In the genomic region with DNA sequence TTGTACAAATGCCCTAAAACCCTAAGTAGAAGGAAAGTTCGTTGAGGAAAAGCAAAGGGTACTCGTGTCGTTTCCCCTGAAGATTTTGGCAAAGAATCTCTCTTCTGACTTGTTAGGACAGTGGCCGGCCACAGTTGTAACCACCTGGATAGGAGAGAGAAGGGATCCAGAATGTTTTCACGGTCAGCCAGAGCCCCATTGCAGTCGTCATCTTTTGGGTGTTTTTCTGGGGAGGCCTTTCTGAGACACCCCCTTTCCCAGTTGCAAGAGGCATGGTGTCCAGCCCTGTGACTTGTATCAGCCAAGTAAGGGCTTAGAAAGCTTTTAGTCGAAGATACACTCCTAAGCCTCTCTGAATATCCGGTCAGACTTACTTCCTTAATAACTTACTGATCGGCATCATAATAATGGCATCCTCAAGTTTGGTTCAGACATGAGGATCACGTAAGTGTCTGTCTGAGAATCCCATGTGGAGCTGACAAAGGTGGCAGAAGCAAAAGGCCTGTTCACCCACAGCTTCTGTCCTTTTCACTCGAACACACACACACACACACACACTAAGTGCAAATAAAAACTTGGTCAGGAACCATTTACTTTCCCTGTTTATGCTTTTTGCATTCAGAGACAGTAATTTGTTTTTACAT, we compare ENCODE assay signal across 8 cellular contexts.
DNase-seq lines count a peak whose midpoint lies in the region; ATAC-seq and TF ChIP-seq lines count a peak whose summit lies in the region.

No MANE protein-coding gene starts in this region.

- peak overlapping the region; percentile 88 for H3K9ac ChIP-seq in iPS-15b (ENCODE audit: low read depth, low read length)

- WGBS in suprapubic skin = 30% methylated on average over 11 of the region's 11 CpGs

- H3K4me1 ChIP-seq in iPS-15b (ENCODE audit: control insufficient read depth, insufficient read depth, low read length) = peaks cover 33% of the 10 kb centered on the region
- peaks cover 28% of the 10 kb centered on the region for H3K4me1 ChIP-seq in suprapubic skin

- H3K4me3 Mint-ChIP-seq in activated CD4-positive, alpha-beta T cell treated with anti-CD3 and anti-CD28 coated beads, Interleukin-2, amount 10 ng/mL, durations not matched to agents 7 days and 5 days = peak overlapping the region; percentile 82
- peak overlapping the region; percentile 89 to 96 (median 90) for H3K4me3 Mint-ChIP-seq in T-cell

- peaks cover 44% of the 10 kb centered on the region for H3K27me3 Mint-ChIP-seq in activated CD4-positive, alpha-beta T cell treated with anti-CD3 and anti-CD28 coated beads, Interleukin-2, amount 10 ng/mL, durations not matched to agents 7 days and 5 days
- peaks cover 15 to 36% of the 10 kb centered on the region in 2 donors for H3K27me3 Mint-ChIP-seq in T-cell

- no peak for TF ChIP-seq EP300 in suprapubic skin (IDR thresholded peaks at IDR 0.05)

- peak overlapping the region; percentile 92 for H3K27ac ChIP-seq in suprapubic skin

- H3K9me3 ChIP-seq in iPS-15b (ENCODE audit: control insufficient read depth, insufficient read depth, low read length) (no peaks in the 10 kb centered on the region), suprapubic skin (no peaks in the 10 kb centered on the region)

- POLR2A ChIA-PET in activated CD4-positive, alpha-beta T cell treated with anti-CD3 and anti-CD28 coated beads, Interleukin-2, amount 10 ng/mL, durations not matched to agents 7 days and 5 days (lab: Charles Lee) = interaction anchor here (0.7 kb wide), 1 partner anchor 37 kb away, joined by 3 read pairs; no protein-coding TSS in a partner anchor
- POLR2A ChIA-PET in T-cell (lab: Charles Lee) = interaction anchor here (0.5 to 1.8 kb wide), 4 partner anchors 36 to 1012 kb away, joined by 3 to 5 read pairs (median 4); no protein-coding TSS in a partner anchor

- H3K9me3 Mint-ChIP-seq in activated CD4-positive, alpha-beta T cell treated with anti-CD3 and anti-CD28 coated beads, Interleukin-2, amount 10 ng/mL, durations not matched to agents 7 days and 5 days = no peaks in the 10 kb centered on the region
- no peaks in the 10 kb centered on the region for H3K9me3 Mint-ChIP-seq in T-cell

- no peak for TF ChIP-seq POLR2A in suprapubic skin (IDR thresholded peaks at IDR 0.05)

- no peak for DNase-seq in activated CD4-positive, alpha-beta T cell treated with anti-CD3 and anti-CD28 coated beads, Interleukin-2, amount 10 ng/mL, durations not matched to agents 7 days and 5 days
- DNase-seq in activated CD4-positive, alpha-beta T cell treated with anti-CD3 and anti-CD28 coated beads, Interleukin-2, amount 50 U/mL, for 4 hours = no peak
- no peak for DNase-seq in T-cell
- DNase-seq in suprapubic skin (ENCODE audit: low spot score in 2 of 2) = no peak
- DNase-seq in sciatic nerve (ENCODE audit: low spot score) = no peak
- DNase-seq in C1 segment of cervical spinal cord (lab: John Stamatoyannopoulos, UW) = no peak

- CTCF ChIA-PET in activated CD4-positive, alpha-beta T cell treated with anti-CD3 and anti-CD28 coated beads, Interleukin-2, amount 10 ng/mL, durations not matched to agents 7 days and 5 days (lab: Charles Lee) = interaction anchor here (1.4 kb wide), 1 partner anchor 10 kb away, joined by 3 read pairs; no protein-coding TSS in a partner anchor
- CTCF ChIA-PET in T-cell (lab: Charles Lee) = interaction anchor here (0.9 to 1.2 kb wide), 2 partner anchors 48 to 49 kb away, joined by 3 to 4 read pairs; no protein-coding TSS in a partner anchor

- H3K36me3 Mint-ChIP-seq in activated CD4-positive, alpha-beta T cell treated with anti-CD3 and anti-CD28 coated beads, Interleukin-2, amount 10 ng/mL, durations not matched to agents 7 days and 5 days (ENCODE audit: low read depth) = no peaks in the 10 kb centered on the region
- H3K36me3 Mint-ChIP-seq in T-cell = no peaks in the 10 kb centered on the region

- H3K36me3 ChIP-seq in iPS-15b (ENCODE audit: control insufficient read depth, insufficient read depth, low read length) (no peaks in the 10 kb centered on the region), suprapubic skin (no peaks in the 10 kb centered on the region)

- TF ChIP-seq CTCF in suprapubic skin (IDR thresholded peaks at IDR 0.05) = no peak

- intact Hi-C loops in sciatic nerve (cut with DNase I) = no loop called here

- H3K4me3 ChIP-seq in iPS-15b (ENCODE audit: low read depth, low read length) = peak overlapping the region; percentile 78
- H3K4me3 ChIP-seq in suprapubic skin = peak overlapping the region; percentile 65

- H3K27me3 ChIP-seq in iPS-15b (ENCODE audit: control insufficient read depth, insufficient read depth, low read length) (peaks cover 14% of the 10 kb centered on the region), suprapubic skin (no peaks in the 10 kb centered on the region)

- ATAC-seq in T-cell (replicated peaks in 1 of 4) (no peak), sciatic nerve (no peak), GM18870 (IDR thresholded peaks at IDR 0.05; ENCODE audit: unreplicated experiment) (no peak)

- peaks cover 16% of the 10 kb centered on the region for H3K4me1 Mint-ChIP-seq in activated CD4-positive, alpha-beta T cell treated with anti-CD3 and anti-CD28 coated beads, Interleukin-2, amount 10 ng/mL, durations not matched to agents 7 days and 5 days
- H3K4me1 Mint-ChIP-seq in T-cell = peaks cover 12 to 33% (median 31%) of the 10 kb centered on the region in 3 donors

- no peak overlapping the region for H3K27ac Mint-ChIP-seq in activated CD4-positive, alpha-beta T cell treated with anti-CD3 and anti-CD28 coated beads, Interleukin-2, amount 10 ng/mL, durations not matched to agents 7 days and 5 days
- H3K27ac Mint-ChIP-seq in T-cell = peak overlapping the region; percentile 11 to 88
